Comparison of ENCODE assay signal across 28 cellular contexts in genomic region chr12:59030415-59030814, GRCh38.
DNase-seq lines count a peak whose midpoint lies in the region; ATAC-seq lines count a peak whose summit lies in the region.
"Had no signal": no experiment of that assay in that cellular context is flagged by ENCODE, and none has a peak within 500 bp of the region (broad histone marks: within the 10 kb centered on the region; RNA-seq: fewer than 3 reads in every experiment).

No MANE protein-coding gene starts in this region.

- DNase-seq in NCI-H748 (lab: John Stamatoyannopoulos, UW; ENCODE audit: unreplicated experiment) (peak; percentile 16), NCI-H748 treated with DMSO at 0.1 percent for 48 hours (lab: John Stamatoyannopoulos, UW) (no peak), SHP77 treated with DMSO at 0.1 percent for 48 hours (lab: John Stamatoyannopoulos, UW) (peak; percentile 39), mucosa of gallbladder (ENCODE audit: low spot score) (peak; percentile 58), NCI-H345 (lab: John Stamatoyannopoulos, UW) (no peak), NCI-H2081 treated with DMSO at 0.1 percent for 48 hours (lab: John Stamatoyannopoulos, UW) (no peak)
- DNase-seq in activated T-cell treated with anti-CD3 and anti-CD28 coated beads, Interleukin-2, amount 50 U/mL, for 24 hours: no peak
- DNase-seq: activated CD4-positive, alpha-beta T cell treated with anti-CD3 and anti-CD28 coated beads, Interleukin-2, amount 50 U/mL, for 1 hour; AML-193; CD8-positive, alpha-beta T cell; cortex of kidney; DMS79 treated with DMSO at 0.1 percent for 48 hours; esophagus squamous epithelium; gastrocnemius medialis; hippocampal formation; immature natural killer cell; IMR-90; left ventricle myocardium superior; NCI-H1092 treated with DMSO at 0.1 percent for 48 hours; NCI-H524; nephron progenitor cell; sigmoid colon; SK-N-SH; stimulated activated CD4-positive, alpha-beta T cell treated with anti-CD3 and anti-CD28 coated beads, Interleukin-15, amount 100 ng/mL, for 24 hours; stimulated activated naive CD8-positive, alpha-beta T cell treated with anti-CD3 and anti-CD28 coated beads, Interleukin-15, Interleukin-2, amounts not matched to agents 100 U/mL and 50 U/mL, for 24 hours; T-helper 2 cell had no signal

- H3K27ac Mint-ChIP-seq in activated T-cell treated with anti-CD3 and anti-CD28 coated beads, Interleukin-2, amount 50 U/mL, for 24 hours: no peak overlapping the region
- H3K27ac Mint-ChIP-seq: activated naive CD4-positive, alpha-beta T cell treated with anti-CD3 and anti-CD28 coated beads, Interleukin-2, amount 50 U/mL, for 24 hours; CD8-positive, alpha-beta T cell; immature natural killer cell; nephron progenitor cell had no signal

- H3K36me3 Mint-ChIP-seq in activated T-cell treated with anti-CD3 and anti-CD28 coated beads, Interleukin-2, amount 50 U/mL, for 24 hours (ENCODE audit: low read depth): no peaks in the 10 kb centered on the region
- H3K36me3 Mint-ChIP-seq: activated naive CD4-positive, alpha-beta T cell treated with anti-CD3 and anti-CD28 coated beads, Interleukin-2, amount 50 U/mL, for 24 hours; CD8-positive, alpha-beta T cell; immature natural killer cell had no signal

- H3K27me3 Mint-ChIP-seq in activated T-cell treated with anti-CD3 and anti-CD28 coated beads, Interleukin-2, amount 50 U/mL, for 24 hours: no peaks in the 10 kb centered on the region
- H3K27me3 Mint-ChIP-seq: activated naive CD4-positive, alpha-beta T cell treated with anti-CD3 and anti-CD28 coated beads, Interleukin-2, amount 50 U/mL, for 24 hours had no signal

- no peak overlapping the region for H3K4me3 Mint-ChIP-seq in activated T-cell treated with anti-CD3 and anti-CD28 coated beads, Interleukin-2, amount 50 U/mL, for 24 hours
- H3K4me3 Mint-ChIP-seq: activated naive CD4-positive, alpha-beta T cell treated with anti-CD3 and anti-CD28 coated beads, Interleukin-2, amount 50 U/mL, for 24 hours; CD8-positive, alpha-beta T cell; immature natural killer cell; nephron progenitor cell had no signal

- no peaks in the 10 kb centered on the region for H3K9me3 Mint-ChIP-seq in activated T-cell treated with anti-CD3 and anti-CD28 coated beads, Interleukin-2, amount 50 U/mL, for 24 hours
- H3K9me3 Mint-ChIP-seq: CD8-positive, alpha-beta T cell had no signal

- H3K4me1 Mint-ChIP-seq in activated T-cell treated with anti-CD3 and anti-CD28 coated beads, Interleukin-2, amount 50 U/mL, for 24 hours (ENCODE audit: low read depth): no peaks in the 10 kb centered on the region
- H3K4me1 Mint-ChIP-seq: activated naive CD4-positive, alpha-beta T cell treated with anti-CD3 and anti-CD28 coated beads, Interleukin-2, amount 50 U/mL, for 24 hours; immature natural killer cell had no signal

- ATAC-seq in HG02623 (IDR thresholded peaks at IDR 0.05; ENCODE audit: unreplicated experiment): no peak
- ATAC-seq: CD8-positive, alpha-beta T cell; gastrocnemius medialis; left ventricle myocardium superior; stimulated activated naive CD8-positive, alpha-beta T cell treated with anti-CD3 and anti-CD28 coated beads, Interleukin-15, Interleukin-2, amounts not matched to agents 100 U/mL and 50 U/mL, for 24 hours had no signal

Comparison
In these comparisons a context has a peak if more than half of its experiments do, and no peak if none do; other contexts are left out.
1. DNase-seq: peak in NCI-H748 (single experiment), SHP77 treated with DMSO at 0.1 percent for 48 hours (single experiment) and mucosa of gallbladder (single experiment); none in NCI-H748 treated with DMSO at 0.1 percent for 48 hours (single experiment), activated T-cell treated with anti-CD3 and anti-CD28 coated beads, Interleukin-2, amount 50 U/mL, for 24 hours (single experiment), NCI-H345 (single experiment) and NCI-H2081 treated with DMSO at 0.1 percent for 48 hours (single experiment).